Comparison of ENCODE assay signal across 1 cellular context in the genomic region with DNA sequence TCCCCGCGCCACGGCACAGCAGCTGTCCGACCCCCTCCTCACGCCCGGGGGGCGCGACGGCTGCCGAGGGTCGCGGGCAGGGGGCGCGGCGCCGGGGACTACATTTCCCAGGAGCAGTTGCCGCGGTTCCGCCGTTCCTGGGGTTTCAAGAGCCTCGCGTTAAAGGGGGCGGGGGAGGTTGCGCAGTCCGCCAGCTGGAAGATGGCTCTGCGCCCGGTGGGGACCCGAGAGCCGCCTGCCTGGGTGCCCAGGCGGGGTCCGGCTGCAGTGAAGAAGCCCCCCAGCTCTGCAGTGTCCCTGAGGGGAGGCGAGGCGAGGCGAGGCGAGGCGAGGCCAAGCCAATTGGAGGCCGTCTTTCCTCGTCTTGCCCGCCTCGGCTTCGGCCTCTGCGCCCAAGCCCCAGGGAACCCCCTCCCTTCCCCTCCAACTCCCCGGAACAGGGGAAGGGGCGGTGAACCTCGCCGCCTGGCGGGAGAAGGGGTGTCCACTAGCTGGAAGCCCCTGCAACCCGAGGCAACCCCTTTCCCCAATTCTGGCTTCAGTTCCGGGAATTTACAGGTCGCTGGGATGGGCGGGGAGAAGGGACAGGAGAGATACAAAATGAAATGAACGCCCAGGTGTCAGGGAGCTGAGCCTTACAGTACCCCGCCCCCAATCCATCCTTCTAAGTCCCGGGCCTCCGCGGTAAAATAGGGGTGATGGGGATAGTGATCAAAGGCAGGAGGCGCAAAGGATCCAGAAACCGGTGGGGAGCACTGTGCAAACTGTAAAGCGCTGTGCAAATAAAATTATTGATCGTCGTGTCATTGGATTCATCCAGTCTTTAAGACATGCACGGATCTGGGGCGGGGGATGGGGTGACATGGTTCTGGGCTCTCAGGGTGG.
TF ChIP-seq lines count a peak whose summit lies in the region.

No MANE protein-coding gene starts in this region.

TF ChIP-seq in HepG2, 621 proteins besides CTCF, POLR2A, EP300 and RAD21 (continued from another document and continues in another):
- TF ChIP-seq, protein P1, sequence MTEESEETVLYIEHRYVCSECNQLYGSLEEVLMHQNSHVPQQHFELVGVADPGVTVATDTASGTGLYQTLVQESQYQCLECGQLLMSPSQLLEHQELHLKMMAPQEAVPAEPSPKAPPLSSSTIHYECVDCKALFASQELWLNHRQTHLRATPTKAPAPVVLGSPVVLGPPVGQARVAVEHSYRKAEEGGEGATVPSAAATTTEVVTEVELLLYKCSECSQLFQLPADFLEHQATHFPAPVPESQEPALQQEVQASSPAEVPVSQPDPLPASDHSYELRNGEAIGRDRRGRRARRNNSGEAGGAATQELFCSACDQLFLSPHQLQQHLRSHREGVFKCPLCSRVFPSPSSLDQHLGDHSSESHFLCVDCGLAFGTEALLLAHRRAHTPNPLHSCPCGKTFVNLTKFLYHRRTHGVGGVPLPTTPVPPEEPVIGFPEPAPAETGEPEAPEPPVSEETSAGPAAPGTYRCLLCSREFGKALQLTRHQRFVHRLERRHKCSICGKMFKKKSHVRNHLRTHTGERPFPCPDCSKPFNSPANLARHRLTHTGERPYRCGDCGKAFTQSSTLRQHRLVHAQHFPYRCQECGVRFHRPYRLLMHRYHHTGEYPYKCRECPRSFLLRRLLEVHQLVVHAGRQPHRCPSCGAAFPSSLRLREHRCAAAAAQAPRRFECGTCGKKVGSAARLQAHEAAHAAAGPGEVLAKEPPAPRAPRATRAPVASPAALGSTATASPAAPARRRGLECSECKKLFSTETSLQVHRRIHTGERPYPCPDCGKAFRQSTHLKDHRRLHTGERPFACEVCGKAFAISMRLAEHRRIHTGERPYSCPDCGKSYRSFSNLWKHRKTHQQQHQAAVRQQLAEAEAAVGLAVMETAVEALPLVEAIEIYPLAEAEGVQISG (CRISPR knock-in tag; IDR thresholded peaks at IDR 0.05), result peak; percentile 74
- no peak for TF ChIP-seq JUN (CRISPR knock-in tag; IDR thresholded peaks at IDR 0.05)
- TF ChIP-seq, protein P2, sequence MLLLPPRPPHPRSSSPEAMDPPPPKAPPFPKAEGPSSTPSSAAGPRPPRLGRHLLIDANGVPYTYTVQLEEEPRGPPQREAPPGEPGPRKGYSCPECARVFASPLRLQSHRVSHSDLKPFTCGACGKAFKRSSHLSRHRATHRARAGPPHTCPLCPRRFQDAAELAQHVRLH (CRISPR knock-in tag; IDR thresholded peaks at IDR 0.05; ENCODE audit: borderline replicate concordance, low read depth), result no peak
- TF ChIP-seq MZF1 (CRISPR knock-in tag; IDR thresholded peaks at IDR 0.05; ENCODE audit: borderline replicate concordance), result no peak
- TF ChIP-seq, protein P3, sequence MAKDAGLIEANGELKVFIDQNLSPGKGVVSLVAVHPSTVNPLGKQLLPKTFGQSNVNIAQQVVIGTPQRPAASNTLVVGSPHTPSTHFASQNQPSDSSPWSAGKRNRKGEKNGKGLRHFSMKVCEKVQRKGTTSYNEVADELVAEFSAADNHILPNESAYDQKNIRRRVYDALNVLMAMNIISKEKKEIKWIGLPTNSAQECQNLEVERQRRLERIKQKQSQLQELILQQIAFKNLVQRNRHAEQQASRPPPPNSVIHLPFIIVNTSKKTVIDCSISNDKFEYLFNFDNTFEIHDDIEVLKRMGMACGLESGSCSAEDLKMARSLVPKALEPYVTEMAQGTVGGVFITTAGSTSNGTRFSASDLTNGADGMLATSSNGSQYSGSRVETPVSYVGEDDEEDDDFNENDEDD (CRISPR knock-in tag; IDR thresholded peaks at IDR 0.05; ENCODE audit: borderline replicate concordance), result no peak
- TF ChIP-seq DMAP1 (CRISPR knock-in tag; IDR thresholded peaks at IDR 0.05), result no peak
- no peak for TF ChIP-seq MAFK (conservative IDR thresholded peaks at IDR 0.05 in 1 of 2, IDR thresholded peaks at IDR 0.05 in 1 of 2; ENCODE audit: low read length in 2 of 2)
- peak; percentile 62; the same call in 1 of the 2 replicates for TF ChIP-seq CBFB (CRISPR knock-in tag; IDR thresholded peaks at IDR 0.05)
- no peak for TF ChIP-seq ZNF674 (CRISPR knock-in tag; IDR thresholded peaks at IDR 0.05; ENCODE audit: low read depth)
- TF ChIP-seq ZNF317 (CRISPR knock-in tag; IDR thresholded peaks at IDR 0.05), result no peak
- no peak for TF ChIP-seq SAFB2 (CRISPR knock-in tag; IDR thresholded peaks at IDR 0.05; ENCODE audit: borderline replicate concordance, low read depth)
- TF ChIP-seq MYC (CRISPR knock-in tag; IDR thresholded peaks at IDR 0.05; ENCODE audit: borderline replicate concordance), result peak; percentile 37; the same call in 1 of the 2 replicates
- no peak for TF ChIP-seq RORA (CRISPR knock-in tag; IDR thresholded peaks at IDR 0.05)
- TF ChIP-seq ZNF460 (CRISPR knock-in tag; IDR thresholded peaks at IDR 0.05; ENCODE audit: borderline replicate concordance), result no peak
- TF ChIP-seq, protein P4, sequence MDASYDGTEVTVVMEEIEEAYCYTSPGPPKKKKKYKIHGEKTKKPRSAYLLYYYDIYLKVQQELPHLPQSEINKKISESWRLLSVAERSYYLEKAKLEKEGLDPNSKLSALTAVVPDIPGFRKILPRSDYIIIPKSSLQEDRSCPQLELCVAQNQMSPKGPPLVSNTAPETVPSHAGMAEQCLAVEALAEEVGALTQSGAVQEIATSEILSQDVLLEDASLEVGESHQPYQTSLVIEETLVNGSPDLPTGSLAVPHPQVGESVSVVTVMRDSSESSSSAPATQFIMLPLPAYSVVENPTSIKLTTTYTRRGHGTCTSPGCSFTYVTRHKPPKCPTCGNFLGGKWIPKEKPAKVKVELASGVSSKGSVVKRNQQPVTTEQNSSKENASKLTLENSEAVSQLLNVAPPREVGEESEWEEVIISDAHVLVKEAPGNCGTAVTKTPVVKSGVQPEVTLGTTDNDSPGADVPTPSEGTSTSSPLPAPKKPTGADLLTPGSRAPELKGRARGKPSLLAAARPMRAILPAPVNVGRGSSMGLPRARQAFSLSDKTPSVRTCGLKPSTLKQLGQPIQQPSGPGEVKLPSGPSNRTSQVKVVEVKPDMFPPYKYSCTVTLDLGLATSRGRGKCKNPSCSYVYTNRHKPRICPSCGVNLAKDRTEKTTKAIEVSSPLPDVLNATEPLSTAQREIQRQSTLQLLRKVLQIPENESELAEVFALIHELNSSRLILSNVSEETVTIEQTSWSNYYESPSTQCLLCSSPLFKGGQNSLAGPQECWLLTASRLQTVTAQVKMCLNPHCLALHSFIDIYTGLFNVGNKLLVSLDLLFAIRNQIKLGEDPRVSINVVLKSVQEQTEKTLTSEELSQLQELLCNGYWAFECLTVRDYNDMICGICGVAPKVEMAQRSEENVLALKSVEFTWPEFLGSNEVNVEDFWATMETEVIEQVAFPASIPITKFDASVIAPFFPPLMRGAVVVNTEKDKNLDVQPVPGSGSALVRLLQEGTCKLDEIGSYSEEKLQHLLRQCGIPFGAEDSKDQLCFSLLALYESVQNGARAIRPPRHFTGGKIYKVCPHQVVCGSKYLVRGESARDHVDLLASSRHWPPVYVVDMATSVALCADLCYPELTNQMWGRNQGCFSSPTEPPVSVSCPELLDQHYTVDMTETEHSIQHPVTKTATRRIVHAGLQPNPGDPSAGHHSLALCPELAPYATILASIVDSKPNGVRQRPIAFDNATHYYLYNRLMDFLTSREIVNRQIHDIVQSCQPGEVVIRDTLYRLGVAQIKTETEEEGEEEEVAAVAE (CRISPR knock-in tag; IDR thresholded peaks at IDR 0.05; ENCODE audit: borderline replicate concordance), result no peak; the same call in 1 of the 2 replicates
- peak; percentile 34; the same call in 1 of the 2 replicates for TF ChIP-seq SALL1 (CRISPR knock-in tag; IDR thresholded peaks at IDR 0.05)
- TF ChIP-seq SNAI1 (CRISPR knock-in tag; IDR thresholded peaks at IDR 0.05; ENCODE audit: borderline replicate concordance), result 0 out of 2 replicates have a peak, but pooled peaks have one; percentile 21
- TF ChIP-seq, protein P5, sequence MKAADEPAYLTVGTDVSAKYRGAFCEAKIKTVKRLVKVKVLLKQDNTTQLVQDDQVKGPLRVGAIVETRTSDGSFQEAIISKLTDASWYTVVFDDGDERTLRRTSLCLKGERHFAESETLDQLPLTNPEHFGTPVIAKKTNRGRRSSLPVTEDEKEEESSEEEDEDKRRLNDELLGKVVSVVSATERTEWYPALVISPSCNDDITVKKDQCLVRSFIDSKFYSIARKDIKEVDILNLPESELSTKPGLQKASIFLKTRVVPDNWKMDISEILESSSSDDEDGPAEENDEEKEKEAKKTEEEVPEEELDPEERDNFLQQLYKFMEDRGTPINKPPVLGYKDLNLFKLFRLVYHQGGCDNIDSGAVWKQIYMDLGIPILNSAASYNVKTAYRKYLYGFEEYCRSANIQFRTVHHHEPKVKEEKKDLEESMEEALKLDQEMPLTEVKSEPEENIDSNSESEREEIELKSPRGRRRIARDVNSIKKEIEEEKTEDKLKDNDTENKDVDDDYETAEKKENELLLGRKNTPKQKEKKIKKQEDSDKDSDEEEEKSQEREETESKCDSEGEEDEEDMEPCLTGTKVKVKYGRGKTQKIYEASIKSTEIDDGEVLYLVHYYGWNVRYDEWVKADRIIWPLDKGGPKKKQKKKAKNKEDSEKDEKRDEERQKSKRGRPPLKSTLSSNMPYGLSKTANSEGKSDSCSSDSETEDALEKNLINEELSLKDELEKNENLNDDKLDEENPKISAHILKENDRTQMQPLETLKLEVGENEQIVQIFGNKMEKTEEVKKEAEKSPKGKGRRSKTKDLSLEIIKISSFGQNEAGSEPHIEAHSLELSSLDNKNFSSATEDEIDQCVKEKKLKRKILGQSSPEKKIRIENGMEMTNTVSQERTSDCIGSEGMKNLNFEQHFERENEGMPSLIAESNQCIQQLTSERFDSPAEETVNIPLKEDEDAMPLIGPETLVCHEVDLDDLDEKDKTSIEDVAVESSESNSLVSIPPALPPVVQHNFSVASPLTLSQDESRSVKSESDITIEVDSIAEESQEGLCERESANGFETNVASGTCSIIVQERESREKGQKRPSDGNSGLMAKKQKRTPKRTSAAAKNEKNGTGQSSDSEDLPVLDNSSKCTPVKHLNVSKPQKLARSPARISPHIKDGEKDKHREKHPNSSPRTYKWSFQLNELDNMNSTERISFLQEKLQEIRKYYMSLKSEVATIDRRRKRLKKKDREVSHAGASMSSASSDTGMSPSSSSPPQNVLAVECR (CRISPR knock-in tag; IDR thresholded peaks at IDR 0.05; ENCODE audit: borderline replicate concordance), result peak; percentile 77
- TF ChIP-seq, protein P6, sequence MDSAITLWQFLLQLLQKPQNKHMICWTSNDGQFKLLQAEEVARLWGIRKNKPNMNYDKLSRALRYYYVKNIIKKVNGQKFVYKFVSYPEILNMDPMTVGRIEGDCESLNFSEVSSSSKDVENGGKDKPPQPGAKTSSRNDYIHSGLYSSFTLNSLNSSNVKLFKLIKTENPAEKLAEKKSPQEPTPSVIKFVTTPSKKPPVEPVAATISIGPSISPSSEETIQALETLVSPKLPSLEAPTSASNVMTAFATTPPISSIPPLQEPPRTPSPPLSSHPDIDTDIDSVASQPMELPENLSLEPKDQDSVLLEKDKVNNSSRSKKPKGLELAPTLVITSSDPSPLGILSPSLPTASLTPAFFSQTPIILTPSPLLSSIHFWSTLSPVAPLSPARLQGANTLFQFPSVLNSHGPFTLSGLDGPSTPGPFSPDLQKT (CRISPR knock-in tag; IDR thresholded peaks at IDR 0.05; ENCODE audit: borderline replicate concordance), result no peak
- TF ChIP-seq ARID2 (CRISPR knock-in tag; IDR thresholded peaks at IDR 0.05; ENCODE audit: borderline replicate concordance), result no peak
- TF ChIP-seq, protein P7, sequence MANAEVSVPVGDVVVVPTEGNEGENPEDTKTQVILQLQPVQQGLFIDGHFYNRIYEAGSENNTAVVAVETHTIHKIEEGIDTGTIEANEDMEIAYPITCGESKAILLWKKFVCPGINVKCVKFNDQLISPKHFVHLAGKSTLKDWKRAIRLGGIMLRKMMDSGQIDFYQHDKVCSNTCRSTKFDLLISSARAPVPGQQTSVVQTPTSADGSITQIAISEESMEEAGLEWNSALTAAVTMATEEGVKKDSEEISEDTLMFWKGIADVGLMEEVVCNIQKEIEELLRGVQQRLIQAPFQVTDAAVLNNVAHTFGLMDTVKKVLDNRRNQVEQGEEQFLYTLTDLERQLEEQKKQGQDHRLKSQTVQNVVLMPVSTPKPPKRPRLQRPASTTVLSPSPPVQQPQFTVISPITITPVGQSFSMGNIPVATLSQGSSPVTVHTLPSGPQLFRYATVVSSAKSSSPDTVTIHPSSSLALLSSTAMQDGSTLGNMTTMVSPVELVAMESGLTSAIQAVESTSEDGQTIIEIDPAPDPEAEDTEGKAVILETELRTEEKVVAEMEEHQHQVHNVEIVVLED (CRISPR knock-in tag; IDR thresholded peaks at IDR 0.05; ENCODE audit: borderline replicate concordance), result peak; percentile 74
- TF ChIP-seq, protein P8, sequence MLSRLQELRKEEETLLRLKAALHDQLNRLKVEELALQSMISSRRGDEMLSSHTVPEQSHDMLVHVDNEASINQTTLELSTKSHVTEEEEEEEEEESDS (CRISPR knock-in tag; IDR thresholded peaks at IDR 0.05; ENCODE audit: borderline replicate concordance), result 0 out of 2 replicates have a peak, but pooled peaks have one; percentile 17
- TF ChIP-seq SMC3 (IDR thresholded peaks at IDR 0.05; ENCODE audit: low read length), result no peak
- TF ChIP-seq NPAS2 (CRISPR knock-in tag; IDR thresholded peaks at IDR 0.05; ENCODE audit: borderline replicate concordance), result no peak
- TF ChIP-seq YEATS2 (CRISPR knock-in tag; IDR thresholded peaks at IDR 0.05; ENCODE audit: borderline replicate concordance), result no peak
- TF ChIP-seq SP140L (CRISPR knock-in tag; IDR thresholded peaks at IDR 0.05; ENCODE audit: borderline replicate concordance), result no peak
- TF ChIP-seq, protein P9, sequence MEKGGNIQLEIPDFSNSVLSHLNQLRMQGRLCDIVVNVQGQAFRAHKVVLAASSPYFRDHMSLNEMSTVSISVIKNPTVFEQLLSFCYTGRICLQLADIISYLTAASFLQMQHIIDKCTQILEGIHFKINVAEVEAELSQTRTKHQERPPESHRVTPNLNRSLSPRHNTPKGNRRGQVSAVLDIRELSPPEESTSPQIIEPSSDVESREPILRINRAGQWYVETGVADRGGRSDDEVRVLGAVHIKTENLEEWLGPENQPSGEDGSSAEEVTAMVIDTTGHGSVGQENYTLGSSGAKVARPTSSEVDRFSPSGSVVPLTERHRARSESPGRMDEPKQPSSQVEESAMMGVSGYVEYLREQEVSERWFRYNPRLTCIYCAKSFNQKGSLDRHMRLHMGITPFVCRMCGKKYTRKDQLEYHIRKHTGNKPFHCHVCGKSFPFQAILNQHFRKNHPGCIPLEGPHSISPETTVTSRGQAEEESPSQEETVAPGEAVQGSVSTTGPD (CRISPR knock-in tag; IDR thresholded peaks at IDR 0.05), result 0 out of 2 replicates have a peak, but pooled peaks have one; percentile 13
- no peak for TF ChIP-seq ASH2L (IDR thresholded peaks at IDR 0.05; ENCODE audit: insufficient read length, low read depth, low read length)
- no peak for TF ChIP-seq RBM22 (optimal IDR thresholded peaks at IDR 0.05; ENCODE audit: low read length)
- no peak for TF ChIP-seq ZNF121 (CRISPR knock-in tag; IDR thresholded peaks at IDR 0.05)
- TF ChIP-seq, protein P10, sequence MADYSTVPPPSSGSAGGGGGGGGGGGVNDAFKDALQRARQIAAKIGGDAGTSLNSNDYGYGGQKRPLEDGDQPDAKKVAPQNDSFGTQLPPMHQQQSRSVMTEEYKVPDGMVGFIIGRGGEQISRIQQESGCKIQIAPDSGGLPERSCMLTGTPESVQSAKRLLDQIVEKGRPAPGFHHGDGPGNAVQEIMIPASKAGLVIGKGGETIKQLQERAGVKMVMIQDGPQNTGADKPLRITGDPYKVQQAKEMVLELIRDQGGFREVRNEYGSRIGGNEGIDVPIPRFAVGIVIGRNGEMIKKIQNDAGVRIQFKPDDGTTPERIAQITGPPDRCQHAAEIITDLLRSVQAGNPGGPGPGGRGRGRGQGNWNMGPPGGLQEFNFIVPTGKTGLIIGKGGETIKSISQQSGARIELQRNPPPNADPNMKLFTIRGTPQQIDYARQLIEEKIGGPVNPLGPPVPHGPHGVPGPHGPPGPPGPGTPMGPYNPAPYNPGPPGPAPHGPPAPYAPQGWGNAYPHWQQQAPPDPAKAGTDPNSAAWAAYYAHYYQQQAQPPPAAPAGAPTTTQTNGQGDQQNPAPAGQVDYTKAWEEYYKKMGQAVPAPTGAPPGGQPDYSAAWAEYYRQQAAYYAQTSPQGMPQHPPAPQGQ (CRISPR knock-in tag; IDR thresholded peaks at IDR 0.05; ENCODE audit: borderline replicate concordance), result 0 out of 2 replicates have a peak, but pooled peaks have one; percentile 46
